ENCODE assay signal across 22 cellular contexts in genomic region chr6:67633058-67633457, GRCh38.
DNase-seq lines count a peak whose midpoint lies in the region; ATAC-seq, FAIRE-seq and TF ChIP-seq lines count a peak whose summit lies in the region.
"Had no signal": no experiment of that assay in that cellular context is flagged by ENCODE, and none has a peak within 500 bp of the region (broad histone marks: within the 10 kb centered on the region; RNA-seq: fewer than 3 reads in every experiment).

No MANE protein-coding gene starts in this region.

- no peaks in the 10 kb centered on the region for H3K27me3 ChIP-seq in pancreas
- H3K27me3 ChIP-seq: BLaER1 treated with 17β-estradiol and CSF1 and Interleukin-3, amounts not matched to agents 10 nM and 100 nM had no signal

- H3K36me3 ChIP-seq in pancreas = no peaks in the 10 kb centered on the region

- H3K36me3 Mint-ChIP-seq in activated naive CD8-positive, alpha-beta T cell treated with anti-CD3 and anti-CD28 coated beads, Interleukin-2, amount 50 U/mL, for 24 hours (ENCODE audit: low read depth) = no peaks in the 10 kb centered on the region
- H3K36me3 Mint-ChIP-seq: CD8-positive, alpha-beta memory T cell had no signal

- no peak overlapping the region for H3K4me3 Mint-ChIP-seq in activated naive CD8-positive, alpha-beta T cell treated with anti-CD3 and anti-CD28 coated beads, Interleukin-2, amount 50 U/mL, for 24 hours
- H3K4me3 Mint-ChIP-seq: B cell; CD8-positive, alpha-beta memory T cell; H9 had no signal

- no peaks in the 10 kb centered on the region for H3K4me1 ChIP-seq in pancreas

- intact Hi-C loops in pancreas (cut with DNase I) = no loop called here

- H3K27ac ChIP-seq in pancreas = no peak overlapping the region
- H3K27ac ChIP-seq: BLaER1 treated with 17β-estradiol and CSF1 and Interleukin-3, amounts not matched to agents 10 nM and 100 nM had no signal

- H3K9me3 ChIP-seq in pancreas = no peaks in the 10 kb centered on the region

- 48 to 65% methylated on average over 3 of the region's 3 CpGs for WGBS in pancreas, 2 donors

- H3K27ac Mint-ChIP-seq in activated naive CD8-positive, alpha-beta T cell treated with anti-CD3 and anti-CD28 coated beads, Interleukin-2, amount 50 U/mL, for 24 hours = no peak overlapping the region
- H3K27ac Mint-ChIP-seq: B cell; CD8-positive, alpha-beta memory T cell; H9 had no signal

- TF ChIP-seq CTCF in pancreas (IDR thresholded peaks at IDR 0.05) = no peak

- DNase-seq in H54 (ENCODE audit: insufficient read length, low spot score) (no peak), Kasumi-1 (lab: John Stamatoyannopoulos, UW) (peak; percentile 11 to 21), MV-4-11 (lab: John Stamatoyannopoulos, UW) (peak; percentile 85), SKM-1 (lab: John Stamatoyannopoulos, UW; ENCODE audit: unreplicated experiment) (peak; percentile 11), pancreas (no peak)
- no peak for DNase-seq in activated CD4-positive, alpha-beta T cell treated with anti-CD3 and anti-CD28 coated beads, Interleukin-2, amount 50 U/mL, for 48 hours
- DNase-seq in activated naive CD8-positive, alpha-beta T cell treated with anti-CD3 and anti-CD28 coated beads, Interleukin-2, amount 50 U/mL, for 24 hours = no peak
- DNase-seq: CD8-positive, alpha-beta memory T cell; COR-L47; DMS 273 treated with DMSO at 0.1 percent for 48 hours; DMS53; DND-41; EL; GOT3; H9; IMR-90 had no signal

- H3K27me3 Mint-ChIP-seq in activated naive CD8-positive, alpha-beta T cell treated with anti-CD3 and anti-CD28 coated beads, Interleukin-2, amount 50 U/mL, for 24 hours = no peaks in the 10 kb centered on the region
- H3K27me3 Mint-ChIP-seq: B cell; CD8-positive, alpha-beta memory T cell had no signal

- TF ChIP-seq POLR2A in H54 (IDR thresholded peaks at IDR 0.05; ENCODE audit: low read depth, low read length) = no peak

- H3K4me3 ChIP-seq in pancreas = no peak overlapping the region
- H3K4me3 ChIP-seq: BLaER1 treated with 17β-estradiol and CSF1 and Interleukin-3, amounts not matched to agents 10 nM and 100 nM; GM12878 had no signal

- FAIRE-seq in H54 (lab: Jason Lieb, UNC) = peak; percentile 6
- FAIRE-seq in pancreas (lab: Jason Lieb, UNC) = no peak
- FAIRE-seq: GM12878, GM19239, HTR-8/SVneo had no signal

- ATAC-seq in pancreas (no peak), GM18511 (IDR thresholded peaks at IDR 0.05; ENCODE audit: unreplicated experiment) (no peak)
- ATAC-seq in activated naive CD8-positive, alpha-beta T cell treated with anti-CD3 and anti-CD28 coated beads, Interleukin-2, amount 50 U/mL, for 24 hours = no peak
- ATAC-seq: GM12878 had no signal

- no peaks in the 10 kb centered on the region for H3K4me1 Mint-ChIP-seq in activated naive CD8-positive, alpha-beta T cell treated with anti-CD3 and anti-CD28 coated beads, Interleukin-2, amount 50 U/mL, for 24 hours
- H3K4me1 Mint-ChIP-seq: B cell; CD8-positive, alpha-beta memory T cell; H9 had no signal

- peaks cover 4% of the 10 kb centered on the region for H3K9me3 Mint-ChIP-seq in activated naive CD8-positive, alpha-beta T cell treated with anti-CD3 and anti-CD28 coated beads, Interleukin-2, amount 50 U/mL, for 24 hours

Comparison
In these comparisons a context has a peak if more than half of its experiments do, and no peak if none do; other contexts are left out.
1. DNase-seq: peak in Kasumi-1 (2 of 2), MV-4-11 (single experiment) and SKM-1 (single experiment); none in H54 (single experiment), activated CD4-positive, alpha-beta T cell treated with anti-CD3 and anti-CD28 coated beads, Interleukin-2, amount 50 U/mL, for 48 hours (0 of 2), pancreas (0 of 6) and activated naive CD8-positive, alpha-beta T cell treated with anti-CD3 and anti-CD28 coated beads, Interleukin-2, amount 50 U/mL, for 24 hours (single experiment).